ENCODE assay signal across 26 cellular contexts in genomic region chr4:185780472-185780871, GRCh38. TPM values are rescaled to one million over a fixed set of nuclear protein-coding genes. Genes with fewer than 3 reads are reported as not detected.
"Had no signal": no experiment of that assay in that cellular context is flagged by ENCODE, and none has a peak within 500 bp of the region (broad histone marks: within the 10 kb centered on the region; RNA-seq: fewer than 3 reads in every experiment).

No MANE protein-coding gene starts in this region.

- H3K27ac ChIP-seq: esophagus muscularis mucosa, foreskin keratinocyte, skin epidermis, testis, VCaP had no signal

- FAIRE-seq: urothelium cell line had no signal

- H3K9me3 Mint-ChIP-seq: endodermal cell, mesothelial cell of epicardium had no signal

- H3K9me3 ChIP-seq: esophagus muscularis mucosa, heart right ventricle, testis had no signal

- H3K36me3 ChIP-seq: esophagus muscularis mucosa, heart right ventricle had no signal

- DNase-seq: activated CD4-positive, alpha-beta T cell treated with anti-CD3 and anti-CD28 coated beads for 48 hours; activated CD4-positive, alpha-beta T cell treated with anti-CD3 and anti-CD28 coated beads, Interleukin-2, amount 50 U/mL, for 48 hours; activated CD8-positive, alpha-beta memory T cell treated with anti-CD3 and anti-CD28 coated beads for 24 hours; activated effector memory CD4-positive, alpha-beta T cell treated with Interleukin-2 at 50 U/mL for 16 hours; activated naive CD4-positive, alpha-beta T cell treated with Interleukin-2 at 50 U/mL for 16 hours; aorta; central memory CD4-positive, alpha-beta T cell; endodermal cell; foreskin keratinocyte; heart right ventricle; naive thymus-derived CD4-positive, alpha-beta T cell; posterior cingulate gyrus; stimulated activated CD4-positive, alpha-beta T cell treated with anti-CD3 and anti-CD28 coated beads, Interleukin-12 subunit alpha, Interleukin-12 subunit beta, amount 100 ng/mL, for 4 hours; stimulated activated CD4-positive, alpha-beta T cell treated with anti-CD3 and anti-CD28 coated beads, Interleukin-4, amount 100 ng/mL, for 1 hour; stimulated activated naive CD8-positive, alpha-beta T cell treated with anti-CD3 and anti-CD28 coated beads, Interleukin-15, Interleukin-2, amounts not matched to agents 100 U/mL and 50 U/mL, for 24 hours; testis; trophoblast cell had no signal

- H3K27ac Mint-ChIP-seq: activated naive CD8-positive, alpha-beta T cell; endodermal cell; mesothelial cell of epicardium; naive thymus-derived CD4-positive, alpha-beta T cell had no signal

- H3K4me1 ChIP-seq: testis had no signal

- H3K4me3 ChIP-seq: esophagus muscularis mucosa, heart right ventricle, skin epidermis, testis had no signal

- ATAC-seq: activated CD4-positive, CD25-positive, alpha-beta regulatory T cell treated with anti-CD3 and anti-CD28 coated beads, Interleukin-2, amount 50 U/mL, for 24 hours; foreskin keratinocyte; naive thymus-derived CD4-positive, alpha-beta T cell; sciatic nerve; stimulated activated naive CD8-positive, alpha-beta T cell treated with anti-CD3 and anti-CD28 coated beads, Interleukin-15, Interleukin-2, amounts not matched to agents 100 U/mL and 50 U/mL, for 24 hours had no signal

- H3K4me1 Mint-ChIP-seq: naive thymus-derived CD4-positive, alpha-beta T cell had no signal

- H3K36me3 Mint-ChIP-seq: activated naive CD8-positive, alpha-beta T cell; mesothelial cell of epicardium; naive thymus-derived CD4-positive, alpha-beta T cell had no signal

- H3K4me3 Mint-ChIP-seq: activated naive CD8-positive, alpha-beta T cell; endodermal cell; mesothelial cell of epicardium; naive thymus-derived CD4-positive, alpha-beta T cell had no signal

- H3K27me3 ChIP-seq: esophagus muscularis mucosa, foreskin keratinocyte, heart right ventricle, testis had no signal

RNA-seq across cellular contexts. Expression of gene SORBS2, which starts 31.5 kb away (rescaled TPM):
- total RNA-seq: T-helper 1 cell treated with Interleukin-12 subunit alpha and Interleukin-12 subunit beta and Interleukin-4 antibody, amounts not matched to agents 30 ng/mL and 1 ng/mL, for 36 hours had no signal
- polyA plus RNA-seq: naive thymus-derived CD4-positive, alpha-beta T cell had no signal
